1 cellular context compared by ENCODE assay signal in the genomic region with DNA sequence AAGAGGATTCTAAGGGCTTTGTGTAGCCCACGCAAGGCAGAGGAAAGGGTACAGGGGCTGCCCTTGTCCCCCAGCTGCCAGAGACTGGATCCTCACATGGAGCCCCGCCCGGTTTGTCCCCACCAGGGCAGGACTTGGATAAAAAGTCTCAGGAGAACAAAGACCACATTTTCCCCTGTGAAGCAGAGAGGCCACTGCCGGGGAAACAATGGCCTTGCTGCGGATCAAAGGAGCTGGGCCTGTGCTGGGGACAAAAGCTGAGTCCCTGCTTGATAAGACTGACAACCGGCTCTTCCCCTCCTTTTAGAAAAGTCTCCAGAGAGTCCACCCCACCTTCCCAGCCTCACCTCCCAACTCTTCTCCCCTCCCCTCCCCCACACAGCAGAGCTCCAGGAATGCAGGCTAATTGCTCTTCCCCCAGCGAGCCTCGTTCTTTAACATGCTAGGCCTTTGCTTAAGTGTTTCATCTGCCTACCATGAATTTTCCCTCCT.
TF ChIP-seq lines count a peak whose summit lies in the region.

No MANE protein-coding gene starts in this region.

TF ChIP-seq in HepG2, 621 proteins besides CTCF, POLR2A, EP300 and RAD21 (continued from another document and continues in another):
- TF ChIP-seq ZNF703 (CRISPR knock-in tag; IDR thresholded peaks at IDR 0.05; ENCODE audit: borderline replicate concordance) (no peak), ZXDC (CRISPR knock-in tag; IDR thresholded peaks at IDR 0.05) (no peak), ZNF776 (CRISPR knock-in tag; IDR thresholded peaks at IDR 0.05) (no peak), ZNF616 (CRISPR knock-in tag; IDR thresholded peaks at IDR 0.05; ENCODE audit: low read depth) (no peak), ZNF234 (CRISPR knock-in tag; conservative IDR thresholded peaks at IDR 0.05) (no peak), MYC (CRISPR knock-in tag; IDR thresholded peaks at IDR 0.05; ENCODE audit: borderline replicate concordance) (peak; percentile 56; the same call in 1 of the 2 replicates), MTA3 (CRISPR knock-in tag; IDR thresholded peaks at IDR 0.05) (no peak), ZFP62 (CRISPR knock-in tag; IDR thresholded peaks at IDR 0.05) (no peak), AKNA (CRISPR knock-in tag; IDR thresholded peaks at IDR 0.05; ENCODE audit: borderline replicate concordance) (no peak), ZSCAN25 (CRISPR knock-in tag; IDR thresholded peaks at IDR 0.05) (0 out of 2 replicates have a peak, but pooled peaks have one; percentile 44), TSC22D2 (CRISPR knock-in tag; IDR thresholded peaks at IDR 0.05; ENCODE audit: borderline replicate concordance) (no peak), PLRG1 (conservative IDR thresholded peaks at IDR 0.05) (no peak), TGIF2 (CRISPR knock-in tag; IDR thresholded peaks at IDR 0.05) (no peak), ZNF441 (CRISPR knock-in tag; IDR thresholded peaks at IDR 0.05; ENCODE audit: borderline replicate concordance) (no peak), ONECUT2 (CRISPR knock-in tag; IDR thresholded peaks at IDR 0.05) (no peak), KAT8 (CRISPR knock-in tag; IDR thresholded peaks at IDR 0.05) (0 out of 2 replicates have a peak, but pooled peaks have one; percentile 47), STAT5B (CRISPR knock-in tag; IDR thresholded peaks at IDR 0.05) (no peak), ZMAT3 (CRISPR knock-in tag; conservative IDR thresholded peaks at IDR 0.05) (no peak), HMG20A (CRISPR knock-in tag; IDR thresholded peaks at IDR 0.05; ENCODE audit: borderline replicate concordance) (peak; percentile 77; the same call in 1 of the 2 replicates), ELF3 (CRISPR knock-in tag; IDR thresholded peaks at IDR 0.05) (peak; percentile 65; the same call in 1 of the 2 replicates), MLLT10 (CRISPR knock-in tag; IDR thresholded peaks at IDR 0.05) (no peak), ZNF274 (CRISPR knock-in tag; IDR thresholded peaks at IDR 0.05) (no peak), BCL3 (CRISPR knock-in tag; IDR thresholded peaks at IDR 0.05) (peak; percentile 46; the same call in 1 of the 2 replicates), ZNF775 (CRISPR knock-in tag; IDR thresholded peaks at IDR 0.05; ENCODE audit: borderline replicate concordance) (no peak), NFIC (IDR thresholded peaks at IDR 0.05; ENCODE audit: low read length) (no peak), TRIM22 (IDR thresholded peaks at IDR 0.05) (no peak), HIC2 (CRISPR knock-in tag; IDR thresholded peaks at IDR 0.05; ENCODE audit: low read depth) (no peak), NPAS2 (CRISPR knock-in tag; IDR thresholded peaks at IDR 0.05; ENCODE audit: borderline replicate concordance) (no peak), CBX1 (IDR thresholded peaks at IDR 0.05; ENCODE audit: low read depth) (peak; percentile 38), RARG (CRISPR knock-in tag; IDR thresholded peaks at IDR 0.05; ENCODE audit: low read depth) (no peak), SP140L (CRISPR knock-in tag; IDR thresholded peaks at IDR 0.05; ENCODE audit: borderline replicate concordance) (no peak), SNAPC2 (CRISPR knock-in tag; IDR thresholded peaks at IDR 0.05) (no peak), SP1 (IDR thresholded peaks at IDR 0.05) (no peak), SP1 (CRISPR knock-in tag; IDR thresholded peaks at IDR 0.05) (no peak), HOXD1 (CRISPR knock-in tag; IDR thresholded peaks at IDR 0.05) (peak; percentile 44; the same call in 1 of the 2 replicates), SNAPC5 (CRISPR knock-in tag; IDR thresholded peaks at IDR 0.05; ENCODE audit: borderline replicate concordance) (no peak), TOE1 (CRISPR knock-in tag; IDR thresholded peaks at IDR 0.05) (no peak), ZNF773 (CRISPR knock-in tag; IDR thresholded peaks at IDR 0.05; ENCODE audit: borderline replicate concordance) (no peak), CREB1 (IDR thresholded peaks at IDR 0.05) (no peak), CREB1 (CRISPR knock-in tag; IDR thresholded peaks at IDR 0.05) (peak; percentile 66; the same call in 1 of the 2 replicates), MAZ (IDR thresholded peaks at IDR 0.05; ENCODE audit: borderline replicate concordance, low read depth, low read length) (no peak), MAZ (CRISPR knock-in tag; IDR thresholded peaks at IDR 0.05; ENCODE audit: low read depth) (peak; percentile 68; the same call in 1 of the 2 replicates), ZNF710 (CRISPR knock-in tag; IDR thresholded peaks at IDR 0.05; ENCODE audit: borderline replicate concordance) (peak; percentile 84; the same call in 1 of the 2 replicates), ZNF138 (CRISPR knock-in tag; IDR thresholded peaks at IDR 0.05; ENCODE audit: low read depth) (no peak), KAT7 (CRISPR knock-in tag; IDR thresholded peaks at IDR 0.05; ENCODE audit: borderline replicate concordance) (peak; percentile 36; the same call in 1 of the 2 replicates), ZNF652 (CRISPR knock-in tag; IDR thresholded peaks at IDR 0.05; ENCODE audit: borderline replicate concordance, low read depth) (no peak), ATF7-NPFF (CRISPR knock-in tag; IDR thresholded peaks at IDR 0.05; ENCODE audit: low read depth) (no peak), SMARCC2 (IDR thresholded peaks at IDR 0.05) (no peak), ZNF75D (CRISPR knock-in tag; IDR thresholded peaks at IDR 0.05; ENCODE audit: borderline replicate concordance) (no peak), ZNF570 (CRISPR knock-in tag; IDR thresholded peaks at IDR 0.05; ENCODE audit: borderline replicate concordance) (no peak)
- TF ChIP-seq, protein P1, sequence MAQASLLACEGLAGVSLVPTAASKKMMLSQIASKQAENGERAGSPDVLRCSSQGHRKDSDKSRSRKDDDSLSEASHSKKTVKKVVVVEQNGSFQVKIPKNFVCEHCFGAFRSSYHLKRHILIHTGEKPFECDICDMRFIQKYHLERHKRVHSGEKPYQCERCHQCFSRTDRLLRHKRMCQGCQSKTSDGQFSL (CRISPR knock-in tag; IDR thresholded peaks at IDR 0.05), result no peak
- TF ChIP-seq, protein P2, sequence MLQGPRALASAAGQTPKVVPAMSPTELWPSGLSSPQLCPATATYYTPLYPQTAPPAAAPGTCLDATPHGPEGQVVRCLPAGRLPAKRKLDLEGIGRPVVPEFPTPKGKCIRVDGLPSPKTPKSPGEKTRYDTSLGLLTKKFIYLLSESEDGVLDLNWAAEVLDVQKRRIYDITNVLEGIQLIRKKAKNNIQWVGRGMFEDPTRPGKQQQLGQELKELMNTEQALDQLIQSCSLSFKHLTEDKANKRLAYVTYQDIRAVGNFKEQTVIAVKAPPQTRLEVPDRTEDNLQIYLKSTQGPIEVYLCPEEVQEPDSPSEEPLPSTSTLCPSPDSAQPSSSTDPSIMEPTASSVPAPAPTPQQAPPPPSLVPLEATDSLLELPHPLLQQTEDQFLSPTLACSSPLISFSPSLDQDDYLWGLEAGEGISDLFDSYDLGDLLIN (CRISPR knock-in tag; IDR thresholded peaks at IDR 0.05; ENCODE audit: borderline replicate concordance), result no peak
